19 cellular contexts compared by ENCODE assay signal in the genomic region with DNA sequence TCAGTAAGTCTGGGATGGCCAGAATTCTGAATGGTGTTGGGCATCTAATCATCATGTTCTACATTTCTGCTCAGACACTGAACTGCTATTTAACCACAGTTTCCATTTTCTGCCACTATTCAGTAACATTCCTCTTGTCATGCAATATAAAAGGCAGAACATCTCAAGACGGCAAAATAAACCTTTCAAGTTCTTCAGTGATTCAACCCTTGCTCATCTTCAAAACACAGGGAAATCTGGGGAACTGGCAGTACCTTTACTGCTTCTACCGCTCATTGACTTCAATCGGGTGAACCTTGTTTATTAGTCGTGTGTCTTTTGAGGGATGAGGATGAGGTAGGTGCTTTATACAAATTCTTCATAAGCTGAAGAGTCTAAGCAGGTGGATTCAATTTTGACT.
"Had no signal": no experiment of that assay in that cellular context is flagged by ENCODE, and none has a peak within 500 bp of the region (broad histone marks: within the 10 kb centered on the region; RNA-seq: fewer than 3 reads in every experiment).

No MANE protein-coding gene starts in this region.

- H3K4me3 Mint-ChIP-seq: dendritic cell treated with granulocyte-macrophage colony-stimulating factor and Interleukin-4, amounts not matched to agents 40 ng/mL and 50 ng/mL, for 4 days had no signal

- H3K9me3 Mint-ChIP-seq: dendritic cell treated with granulocyte-macrophage colony-stimulating factor and Interleukin-4, amounts not matched to agents 40 ng/mL and 50 ng/mL, for 4 days had no signal

- H2AFZ ChIP-seq: hepatocyte had no signal

- ATAC-seq: left lung; mucosa of descending colon; naive thymus-derived CD4-positive, alpha-beta T cell had no signal

- H3K27me3 Mint-ChIP-seq: naive thymus-derived CD4-positive, alpha-beta T cell had no signal

- H3K4me3 ChIP-seq: ascending aorta, breast epithelium, hepatocyte, left lung, mucosa of descending colon, suprapubic skin had no signal

- H3K36me3 ChIP-seq: ascending aorta, breast epithelium, left lung, suprapubic skin had no signal

- H3K27me3 ChIP-seq: ascending aorta, breast epithelium, hepatocyte, left lung, suprapubic skin had no signal

- H3K27ac ChIP-seq: ascending aorta, breast epithelium, hepatocyte, left lung, suprapubic skin had no signal

- H3K4me1 ChIP-seq: breast epithelium, left lung had no signal

- FAIRE-seq: kidney, small intestine had no signal

- H3K27ac Mint-ChIP-seq: dendritic cell treated with granulocyte-macrophage colony-stimulating factor and Interleukin-4, amounts not matched to agents 40 ng/mL and 50 ng/mL, for 4 days had no signal

- DNase-seq: activated CD4-positive, CD25-positive, alpha-beta regulatory T cell treated with anti-CD3 and anti-CD28 coated beads, Interleukin-2, amount 50 U/mL, for 72 hours; activated gamma-delta T cell; activated T-cell treated with anti-CD3 and anti-CD28 coated beads for 4 hours; effector memory CD4-positive, alpha-beta T cell; kidney; left lung; mucosa of descending colon; naive thymus-derived CD4-positive, alpha-beta T cell; posterior cingulate gyrus; small intestine; stimulated activated CD4-positive, alpha-beta T cell treated with anti-CD3 and anti-CD28 coated beads, Interleukin-4, amount 100 ng/mL, for 24 hours; stimulated activated naive CD4-positive, alpha-beta T cell treated with Interleukin-2 at 50 U/mL for 16 hours; T-helper 9 cell; trophoblast cell had no signal

- H3K4me2 ChIP-seq: hepatocyte had no signal

- H3K9me3 ChIP-seq: ascending aorta, breast epithelium, left lung, mucosa of descending colon, suprapubic skin had no signal

- H3K79me2 ChIP-seq: hepatocyte had no signal
